ENCODE assay signal across 7 cellular contexts in genomic region chr3:138593488-138594149, GRCh38. TPM values are rescaled to one million over a fixed set of nuclear protein-coding genes. Genes with fewer than 3 reads are reported as not detected.
DNase-seq lines count a peak whose midpoint lies in the region; ATAC-seq lines count a peak whose summit lies in the region.

No MANE protein-coding gene starts in this region.

- peak; percentile 61 for DNase-seq in HT-29 (ENCODE audit: low spot score)
- DNase-seq in activated naive CD8-positive, alpha-beta T cell treated with anti-CD3 and anti-CD28 coated beads for 36 hours, result no peak
- DNase-seq in islet precursor cell, result peak; percentile 53
- peak; percentile 44 for DNase-seq in superior temporal gyrus (ENCODE audit: extremely low spot score)
- DNase-seq in NCI-H748 (lab: John Stamatoyannopoulos, UW; ENCODE audit: unreplicated experiment), result no peak

- H3K4me1 Mint-ChIP-seq in activated naive CD8-positive, alpha-beta T cell treated with anti-CD3 and anti-CD28 coated beads for 36 hours, result peaks cover 13% of the 10 kb centered on the region

- H3K27ac Mint-ChIP-seq in activated naive CD8-positive, alpha-beta T cell treated with anti-CD3 and anti-CD28 coated beads for 36 hours, result peak overlapping the region; percentile 98

- H3K27me3 Mint-ChIP-seq in activated naive CD8-positive, alpha-beta T cell treated with anti-CD3 and anti-CD28 coated beads for 36 hours, result no peaks in the 10 kb centered on the region

- H3K9me3 Mint-ChIP-seq in activated naive CD8-positive, alpha-beta T cell treated with anti-CD3 and anti-CD28 coated beads for 36 hours, result no peaks in the 10 kb centered on the region

- peaks cover 3% of the 10 kb centered on the region for H3K36me3 Mint-ChIP-seq in activated naive CD8-positive, alpha-beta T cell treated with anti-CD3 and anti-CD28 coated beads for 36 hours

- peak overlapping the region; percentile 86 for H3K4me3 Mint-ChIP-seq in activated naive CD8-positive, alpha-beta T cell treated with anti-CD3 and anti-CD28 coated beads for 36 hours

- ATAC-seq in HG03039 (IDR thresholded peaks at IDR 0.05; ENCODE audit: unreplicated experiment) (no peak), GM18519 (IDR thresholded peaks at IDR 0.05; ENCODE audit: low FRiP score, unreplicated experiment) (no peak)

RNA-seq across cellular contexts. Expression of gene CEP70, which starts 0.4 kb away (rescaled TPM):
- total RNA-seq in HT-29 (2014; rRNA removed; shearing (Covaris generic)), result 5.1 and 6.1 TPM in 2 replicates
- total RNA-seq in activated naive CD8-positive, alpha-beta T cell treated with anti-CD3 and anti-CD28 coated beads for 36 hours, result 10 to 100 TPM in 1 of 2 experiments, 1 to 10 TPM in 1; 10.0 to 11.2 TPM

RNA-seq across cellular contexts. Expression of gene FAIM, which starts 15.0 kb away (rescaled TPM):
- 4.2 and 9.1 TPM in 2 replicates for total RNA-seq in HT-29 (2014; rRNA removed; shearing (Covaris generic))
- 1 to 10 TPM; 7.9 to 8.3 TPM for total RNA-seq in activated naive CD8-positive, alpha-beta T cell treated with anti-CD3 and anti-CD28 coated beads for 36 hours

Comparison
In these comparisons a context has a peak if more than half of its experiments do, and no peak if none do; other contexts are left out.
1. DNase-seq: peak in HT-29 (single experiment), islet precursor cell (single experiment) and superior temporal gyrus (single experiment); none in activated naive CD8-positive, alpha-beta T cell treated with anti-CD3 and anti-CD28 coated beads for 36 hours (single experiment) and NCI-H748 (single experiment).